In genomic region chr15:45265506-45265905, GRCh38 we compare ENCODE assay signal across 1 cellular context.
TF ChIP-seq lines count a peak whose summit lies in the region.

No MANE protein-coding gene starts in this region.

TF ChIP-seq in HepG2, 621 proteins besides CTCF, POLR2A, EP300 and RAD21:
- TF ChIP-seq ZBTB21 (CRISPR knock-in tag; IDR thresholded peaks at IDR 0.05) (no peak), ZFP36L1 (CRISPR knock-in tag; IDR thresholded peaks at IDR 0.05) (no peak), MATR3 (CRISPR knock-in tag; IDR thresholded peaks at IDR 0.05) (no peak), ZMAT3 (CRISPR knock-in tag; conservative IDR thresholded peaks at IDR 0.05) (no peak), ZBTB3 (CRISPR knock-in tag; IDR thresholded peaks at IDR 0.05; ENCODE audit: borderline replicate concordance, low read depth) (no peak), ZNF703 (CRISPR knock-in tag; IDR thresholded peaks at IDR 0.05; ENCODE audit: borderline replicate concordance) (no peak), KDM3A (CRISPR knock-in tag; IDR thresholded peaks at IDR 0.05; ENCODE audit: low read depth) (no peak), ZNF563 (CRISPR knock-in tag; IDR thresholded peaks at IDR 0.05) (no peak), NFAT5 (CRISPR knock-in tag; IDR thresholded peaks at IDR 0.05) (no peak), SUZ12 (IDR thresholded peaks at IDR 0.05; ENCODE audit: low read depth, low read length) (no peak), ZNF607 (CRISPR knock-in tag; IDR thresholded peaks at IDR 0.05; ENCODE audit: borderline replicate concordance) (no peak), ZNF780A (CRISPR knock-in tag; IDR thresholded peaks at IDR 0.05) (no peak), ZIK1 (CRISPR knock-in tag; IDR thresholded peaks at IDR 0.05; ENCODE audit: borderline replicate concordance, low read depth) (no peak)
TF ChIP-seq in HepG2: peak in this region for 0.
